8 cellular contexts compared by ENCODE assay signal in the genomic region with DNA sequence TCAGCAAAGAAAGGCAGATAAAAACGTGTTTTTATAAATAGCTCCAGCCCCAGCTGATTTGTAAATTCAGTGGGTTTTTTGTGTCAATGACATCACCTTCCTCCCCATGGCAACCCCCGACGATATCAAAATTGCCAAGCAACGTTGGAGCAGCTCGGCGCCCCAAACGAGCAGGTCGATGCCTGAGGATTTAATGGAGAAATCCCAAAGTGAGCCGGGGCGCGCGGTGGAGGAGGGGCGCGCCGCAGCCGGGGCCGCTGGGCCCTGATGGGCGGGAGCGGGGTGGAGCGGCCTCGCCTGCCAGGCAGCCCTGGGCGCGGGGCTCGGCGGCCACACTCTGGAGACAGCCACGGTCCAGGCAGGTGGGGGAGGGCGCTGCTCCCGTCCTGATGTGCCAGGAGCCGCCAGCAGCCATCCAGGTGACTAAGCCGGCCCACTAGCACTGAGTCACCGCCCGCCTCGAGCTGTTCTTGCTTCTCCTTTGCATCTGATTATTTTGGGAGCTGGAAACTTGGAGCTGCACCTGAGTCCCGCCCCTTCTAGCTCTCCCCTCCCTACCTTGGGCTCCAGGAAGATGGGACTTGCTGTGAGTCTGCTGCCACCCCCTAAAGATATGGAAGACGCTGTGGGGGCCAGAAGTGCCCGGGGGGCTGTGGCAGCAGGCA. TPM values are rescaled to one million over a fixed set of nuclear protein-coding genes. Genes with fewer than 3 reads are reported as not detected.
DNase-seq lines count a peak whose midpoint lies in the region; ATAC-seq, FAIRE-seq and TF ChIP-seq lines count a peak whose summit lies in the region.

A gene (plus strand): TSS at position 137 of the 665 bp plus-strand sequence. CDS start 25,723 bp downstream, outside the sequence.

- H3K4me3 ChIP-seq in GM12865 (ENCODE audit: low read depth, low read length): peak within 1 kb of the TSS; percentile 24; the same call in 1 of the 2 replicates
- peak within 1 kb of the TSS; percentile 40 for H3K4me3 ChIP-seq in fibroblast of villous mesenchyme (ENCODE audit: low read depth, low read length)
- H3K4me3 ChIP-seq in neural progenitor cell: peak within 1 kb of the TSS; percentile 42

- H3K79me2 ChIP-seq in neural progenitor cell (ENCODE audit: low read depth): no peaks in the 10 kb centered on the region

- H3K9ac ChIP-seq in neural progenitor cell: no peak within 1 kb of the TSS

- no peak for TF ChIP-seq CTCF in GM12865 (IDR thresholded peaks at IDR 0.05; ENCODE audit: insufficient read depth, low read depth, low read length, missing control alignments)
- no peak for TF ChIP-seq CTCF in fibroblast of villous mesenchyme (IDR thresholded peaks at IDR 0.05; ENCODE audit: insufficient read depth, low read depth, low read length)
- no peak for TF ChIP-seq CTCF in neural progenitor cell (IDR thresholded peaks at IDR 0.05)

- no peaks in the 10 kb centered on the region for H3K36me3 ChIP-seq in neural progenitor cell

- H3K4me1 ChIP-seq in neural progenitor cell: peaks cover 4% of the 10 kb centered on the region

- peaks cover 8% of the 10 kb centered on the region for H3K27me3 Mint-ChIP-seq in neural progenitor cell (ENCODE audit: insufficient read depth, low read depth)

- no peak within 1 kb of the TSS for H3K27ac ChIP-seq in neural progenitor cell

- H3K9me3 ChIP-seq in neural progenitor cell (ENCODE audit: low read depth): no peaks in the 10 kb centered on the region

- H3K36me3 Mint-ChIP-seq in neural progenitor cell: no peaks in the 10 kb centered on the region

- H4K20me1 ChIP-seq in neural progenitor cell (ENCODE audit: low read depth): no peaks in the 10 kb centered on the region

- ATAC-seq in HG03432 (IDR thresholded peaks at IDR 0.05; ENCODE audit: unreplicated experiment) (no peak), GM19397 (IDR thresholded peaks at IDR 0.05; ENCODE audit: unreplicated experiment) (no peak)

- H3K4me3 Mint-ChIP-seq in neural progenitor cell: peak within 1 kb of the TSS; percentile 60

- peak within 1 kb of the TSS; percentile 48 for H3K27ac Mint-ChIP-seq in neural progenitor cell

- FAIRE-seq in urothelium cell line (lab: Jason Lieb, UNC): no peak

- H2AFZ ChIP-seq in neural progenitor cell (replicated peaks): peak within 1 kb of the TSS; percentile 61

- peaks cover 17% of the 10 kb centered on the region for H3K4me1 Mint-ChIP-seq in neural progenitor cell

- peaks cover 27% of the 10 kb centered on the region for H3K27me3 ChIP-seq in neural progenitor cell

- DNase-seq in GM12865 (ENCODE audit: low read depth) (peak; percentile 27), NCI-H1048 (lab: John Stamatoyannopoulos, UW) (peak; percentile 52), activated T-cell treated with anti-CD3 and anti-CD28 coated beads for 48 hours (ENCODE audit: low read depth) (peak; percentile 53), fibroblast of villous mesenchyme (ENCODE audit: low read depth) (peak; percentile 16), neural progenitor cell (ENCODE audit: low spot score) (peak; percentile 81), urothelium cell line (ENCODE audit: low spot score) (peak; percentile 95)

- H3K9me3 Mint-ChIP-seq in neural progenitor cell: no peaks in the 10 kb centered on the region

- peaks cover 7% of the 10 kb centered on the region for H3F3A ChIP-seq in neural progenitor cell (ENCODE audit: low read depth)

- H3K4me2 ChIP-seq in neural progenitor cell: peak within 1 kb of the TSS; percentile 84

RNA-seq across cellular contexts. Expression of the gene that starts here (rescaled TPM):
- total RNA-seq in fibroblast of villous mesenchyme: under 0.01 TPM in 2 replicates
- 0.90 TPM in 1 of 2 replicates, not detected in the other for total RNA-seq in neural progenitor cell (ENCODE audit: low replicate concordance)

Comparison
In these comparisons a context has a peak if more than half of its experiments do, and no peak if none do; other contexts are left out.
1. Peak in DNase-seq and H3K4me3 ChIP-seq in fibroblast of villous mesenchyme; RNA of the gene not detected or under 1 TPM.
2. Peak in DNase-seq, H3K4me3 ChIP-seq and H3K4me2 ChIP-seq in neural progenitor cell; RNA of the gene not detected or under 1 TPM.
3. DNase-seq: peak in every context shown above with its lines; median percentile 95 in urothelium cell line; 81 in neural progenitor cell; 53 in activated T-cell treated with anti-CD3 and anti-CD28 coated beads for 48 hours; 52 in NCI-H1048; 27 in GM12865; 16 in fibroblast of villous mesenchyme.